In genomic region chr19:45960595-45961235, GRCh38 we compare ENCODE assay signal across 14 cellular contexts. TPM values are rescaled to one million over a fixed set of nuclear protein-coding genes. Genes with fewer than 3 reads are reported as not detected.
DNase-seq lines count a peak whose midpoint lies in the region; ATAC-seq, FAIRE-seq and TF ChIP-seq lines count a peak whose summit lies in the region.
"Had no signal": no experiment of that assay in that cellular context is flagged by ENCODE, and none has a peak within 500 bp of the region (broad histone marks: within the 10 kb centered on the region; RNA-seq: fewer than 3 reads in every experiment).

No MANE protein-coding gene starts in this region.

- no peak overlapping the region for H2AFZ ChIP-seq in astrocyte (ENCODE audit: low read depth, low read length)

- H3K9me3 ChIP-seq in HUES64 (ENCODE audit: insufficient read depth, low read depth, low read length): no peaks in the 10 kb centered on the region
- H3K9me3 ChIP-seq in astrocyte (ENCODE audit: insufficient read depth, low read depth, low read length): no peaks in the 10 kb centered on the region
- H3K9me3 ChIP-seq in lower lobe of right lung: no peaks in the 10 kb centered on the region
- H3K9me3 ChIP-seq: MG63, tibial artery had no signal

- no peak overlapping the region for H3K27ac ChIP-seq in HUES64 (ENCODE audit: low read depth, low read length)
- H3K27ac ChIP-seq in astrocyte (ENCODE audit: low read depth, low read length): no peak overlapping the region
- H3K27ac ChIP-seq in lower lobe of right lung: peak overlapping the region; percentile 49
- H3K27ac ChIP-seq: tibial artery had no signal

- H3K27me3 ChIP-seq in HUES64 (ENCODE audit: insufficient read depth, low read length) (no peaks in the 10 kb centered on the region), astrocyte (ENCODE audit: insufficient read depth, low read length) (no peaks in the 10 kb centered on the region), lower lobe of right lung (ENCODE audit: low read depth) (peaks cover 21% of the 10 kb centered on the region)

- H3K36me3 ChIP-seq in HUES64 (ENCODE audit: insufficient read depth, low read length): no peaks in the 10 kb centered on the region; the same call in 1 of the 2 replicates
- no peaks in the 10 kb centered on the region for H3K36me3 ChIP-seq in astrocyte (ENCODE audit: insufficient read depth, low read length)
- H3K36me3 ChIP-seq in lower lobe of right lung: no peaks in the 10 kb centered on the region
- H3K36me3 ChIP-seq: MG63, tibial artery had no signal

- FAIRE-seq in astrocyte (lab: Jason Lieb, UNC): no peak

- H3K4me1 Mint-ChIP-seq in astrocyte (ENCODE audit: low read depth, unreplicated experiment): peaks cover 24% of the 10 kb centered on the region
- peaks cover 2% of the 10 kb centered on the region for H3K4me1 Mint-ChIP-seq in activated CD4-positive, alpha-beta T cell treated with anti-CD3 and anti-CD28 coated beads, Interleukin-2, amount 10 ng/mL, durations not matched to agents 24 days and 14 days
- H3K4me1 Mint-ChIP-seq: CD4-positive, alpha-beta memory T cell had no signal

- peaks cover 16% of the 10 kb centered on the region for H3K36me3 Mint-ChIP-seq in astrocyte (ENCODE audit: low read depth, unreplicated experiment)
- H3K36me3 Mint-ChIP-seq in activated CD4-positive, alpha-beta T cell treated with anti-CD3 and anti-CD28 coated beads, Interleukin-2, amount 10 ng/mL, durations not matched to agents 24 days and 14 days (ENCODE audit: low read depth): no peaks in the 10 kb centered on the region
- H3K36me3 Mint-ChIP-seq: CD4-positive, alpha-beta memory T cell had no signal

- DNase-seq in ELF-1 (ENCODE audit: low read depth, low spot score) (peak; percentile 36), astrocyte (ENCODE audit: low read depth) (no peak), lower lobe of right lung (no peak), UCSD-AML1 (lab: John Stamatoyannopoulos, UW; ENCODE audit: unreplicated experiment) (no peak), midbrain (lab: John Stamatoyannopoulos, UW) (no peak)
- DNase-seq in stimulated activated naive CD4-positive, alpha-beta T cell treated with Interleukin-2 at 50 U/mL for 16 hours (lab: John Stamatoyannopoulos, UW): no peak
- no peak for DNase-seq in activated CD4-positive, alpha-beta T cell treated with anti-CD3 and anti-CD28 coated beads, Interleukin-2, amount 10 ng/mL, durations not matched to agents 24 days and 14 days
- DNase-seq: CD4-positive, alpha-beta memory T cell; MG63; NCI-H446; stimulated activated CD4-positive, alpha-beta T cell treated with anti-CD3 and anti-CD28 coated beads, Interleukin-12 subunit alpha, Interleukin-12 subunit beta, amount 100 ng/mL, for 4 hours; tibial artery had no signal

- H3K4me3 Mint-ChIP-seq in astrocyte (ENCODE audit: unreplicated experiment): no peak overlapping the region
- no peak overlapping the region for H3K4me3 Mint-ChIP-seq in activated CD4-positive, alpha-beta T cell treated with anti-CD3 and anti-CD28 coated beads, Interleukin-2, amount 10 ng/mL, durations not matched to agents 24 days and 14 days
- H3K4me3 Mint-ChIP-seq: CD4-positive, alpha-beta memory T cell; dendritic cell treated with granulocyte-macrophage colony-stimulating factor and Interleukin-4, amounts not matched to agents 40 ng/mL and 50 ng/mL, for 4 days had no signal

- peak overlapping the region; percentile 32 for H3K4me3 ChIP-seq in HUES64 (ENCODE audit: low read length)
- no peak overlapping the region for H3K4me3 ChIP-seq in astrocyte (ENCODE audit: insufficient read depth, low read depth, low read length)
- H3K4me3 ChIP-seq in lower lobe of right lung: no peak overlapping the region
- H3K4me3 ChIP-seq: MG63, tibial artery had no signal

- intact Hi-C loops in lower lobe of right lung (cut with DNase I): no loop called here
- intact Hi-C loops in activated CD4-positive, alpha-beta T cell treated with anti-CD3 and anti-CD28 coated beads, Interleukin-2, amount 10 ng/mL, durations not matched to agents 24 days and 14 days (cut with micrococcal nuclease): no loop called here

- peaks cover 6% of the 10 kb centered on the region for H4K20me1 ChIP-seq in astrocyte (ENCODE audit: insufficient read depth, low read length)

- H3K79me2 ChIP-seq in astrocyte (ENCODE audit: insufficient read depth, low read length): no peaks in the 10 kb centered on the region

- TF ChIP-seq CTCF in astrocyte (IDR thresholded peaks at IDR 0.05; ENCODE audit: insufficient read depth, low read depth, low read length) (no peak), lower lobe of right lung (IDR thresholded peaks at IDR 0.05) (no peak)

- H3K27ac Mint-ChIP-seq in astrocyte (ENCODE audit: unreplicated experiment): no peak overlapping the region
- H3K27ac Mint-ChIP-seq in activated CD4-positive, alpha-beta T cell treated with anti-CD3 and anti-CD28 coated beads, Interleukin-2, amount 10 ng/mL, durations not matched to agents 24 days and 14 days: no peak overlapping the region
- H3K27ac Mint-ChIP-seq: dendritic cell treated with granulocyte-macrophage colony-stimulating factor and Interleukin-4, amounts not matched to agents 40 ng/mL and 50 ng/mL, for 4 days had no signal

- H3K4me1 ChIP-seq in HUES64 (ENCODE audit: insufficient read depth, low read length): peaks cover 14% of the 10 kb centered on the region; the same call in 1 of the 2 replicates
- peaks cover 34% of the 10 kb centered on the region for H3K4me1 ChIP-seq in astrocyte (ENCODE audit: insufficient read depth, low read length)
- H3K4me1 ChIP-seq in lower lobe of right lung: peaks cover 10% of the 10 kb centered on the region
- H3K4me1 ChIP-seq: tibial artery had no signal

- H3K9ac ChIP-seq in HUES64 (ENCODE audit: low read depth, low read length) (no peak overlapping the region), astrocyte (ENCODE audit: low read length) (peak overlapping the region; percentile 64)

- WGBS in HUES64: 33% methylated on average over 18 of the region's 19 CpGs

- peaks cover 10% of the 10 kb centered on the region for H3K27me3 Mint-ChIP-seq in astrocyte (ENCODE audit: low read depth, unreplicated experiment)
- H3K27me3 Mint-ChIP-seq in activated CD4-positive, alpha-beta T cell treated with anti-CD3 and anti-CD28 coated beads, Interleukin-2, amount 10 ng/mL, durations not matched to agents 24 days and 14 days: peaks cover 37% of the 10 kb centered on the region

- H3K4me2 ChIP-seq in astrocyte (ENCODE audit: low read length): peak overlapping the region; percentile 69

- no peak for ATAC-seq in lower lobe of right lung

- H3K9me3 Mint-ChIP-seq in astrocyte (ENCODE audit: unreplicated experiment): no peaks in the 10 kb centered on the region
- H3K9me3 Mint-ChIP-seq in activated CD4-positive, alpha-beta T cell treated with anti-CD3 and anti-CD28 coated beads, Interleukin-2, amount 10 ng/mL, durations not matched to agents 24 days and 14 days: no peaks in the 10 kb centered on the region
- H3K9me3 Mint-ChIP-seq: dendritic cell treated with granulocyte-macrophage colony-stimulating factor and Interleukin-4, amounts not matched to agents 40 ng/mL and 50 ng/mL, for 4 days had no signal

RNA-seq across cellular contexts. Expression of gene NOVA2, which starts 12.9 kb away (rescaled TPM):
- polyA plus RNA-seq in HUES64 (2013, experiment 1 of 2): 5.9 TPM
- 7.9 TPM for polyA plus RNA-seq in HUES64 (2013, experiment 2 of 2)
- total RNA-seq in astrocyte (10.7 and 11.1 TPM in 2 replicates), lower lobe of right lung (18.8 TPM)
- not detected in 2 replicates for total RNA-seq in activated CD4-positive, alpha-beta T cell treated with anti-CD3 and anti-CD28 coated beads, Interleukin-2, amount 10 ng/mL, durations not matched to agents 24 days and 14 days
- total RNA-seq: CD4-positive, alpha-beta memory T cell had no signal
- polyA plus RNA-seq: CD4-positive, alpha-beta memory T cell had no signal

RNA-seq across cellular contexts. Expression of gene CCDC61, which starts 34.6 kb away (rescaled TPM):
- polyA plus RNA-seq in HUES64 (2013, experiment 1 of 2): 4.3 TPM
- 6.0 TPM for polyA plus RNA-seq in HUES64 (2013, experiment 2 of 2)
- total RNA-seq in astrocyte (6.6 and 6.7 TPM in 2 replicates), lower lobe of right lung (16.3 TPM)
- 23.1 and 30.1 TPM in 2 replicates for total RNA-seq in activated CD4-positive, alpha-beta T cell treated with anti-CD3 and anti-CD28 coated beads, Interleukin-2, amount 10 ng/mL, durations not matched to agents 24 days and 14 days

RNA-seq across cellular contexts. Expression of gene NANOS2, which starts 46.1 kb away (rescaled TPM):
- polyA plus RNA-seq in HUES64 (2013, experiment 1 of 2): not detected
- polyA plus RNA-seq in HUES64 (2013, experiment 2 of 2): 0.19 TPM
- total RNA-seq in astrocyte (not detected in 2 replicates), lower lobe of right lung (not detected)
- not detected in 2 replicates for total RNA-seq in activated CD4-positive, alpha-beta T cell treated with anti-CD3 and anti-CD28 coated beads, Interleukin-2, amount 10 ng/mL, durations not matched to agents 24 days and 14 days
- total RNA-seq: CD4-positive, alpha-beta memory T cell had no signal
- polyA plus RNA-seq: CD4-positive, alpha-beta memory T cell had no signal

RNA-seq across cellular contexts. Expression of gene MYPOP, which starts 58.3 kb away (rescaled TPM):
- polyA plus RNA-seq in HUES64 (2013, experiment 1 of 2): 6.8 TPM
- polyA plus RNA-seq in HUES64 (2013, experiment 2 of 2): 6.0 TPM
- 11.0 and 11.7 TPM in 2 replicates for total RNA-seq in astrocyte
- total RNA-seq in lower lobe of right lung: 7.5 TPM
- total RNA-seq in activated CD4-positive, alpha-beta T cell treated with anti-CD3 and anti-CD28 coated beads, Interleukin-2, amount 10 ng/mL, durations not matched to agents 24 days and 14 days: 5.5 and 5.9 TPM in 2 replicates

Comparison
In these comparisons a context has a peak if more than half of its experiments do, and no peak if none do; other contexts are left out.
1. RNA of gene NOVA2, which starts 12.9 kb away (total RNA-seq): 18.8 TPM in lower lobe of right lung (single experiment) and 10.7 to 11.1 TPM in astrocyte; not detected in activated CD4-positive, alpha-beta T cell treated with anti-CD3 and anti-CD28 coated beads, Interleukin-2, amount 10 ng/mL, durations not matched to agents 24 days and 14 days; every median in the first group is over 10 times any median in the second.